ENCODE assay signal across 10 cellular contexts in the genomic region with DNA sequence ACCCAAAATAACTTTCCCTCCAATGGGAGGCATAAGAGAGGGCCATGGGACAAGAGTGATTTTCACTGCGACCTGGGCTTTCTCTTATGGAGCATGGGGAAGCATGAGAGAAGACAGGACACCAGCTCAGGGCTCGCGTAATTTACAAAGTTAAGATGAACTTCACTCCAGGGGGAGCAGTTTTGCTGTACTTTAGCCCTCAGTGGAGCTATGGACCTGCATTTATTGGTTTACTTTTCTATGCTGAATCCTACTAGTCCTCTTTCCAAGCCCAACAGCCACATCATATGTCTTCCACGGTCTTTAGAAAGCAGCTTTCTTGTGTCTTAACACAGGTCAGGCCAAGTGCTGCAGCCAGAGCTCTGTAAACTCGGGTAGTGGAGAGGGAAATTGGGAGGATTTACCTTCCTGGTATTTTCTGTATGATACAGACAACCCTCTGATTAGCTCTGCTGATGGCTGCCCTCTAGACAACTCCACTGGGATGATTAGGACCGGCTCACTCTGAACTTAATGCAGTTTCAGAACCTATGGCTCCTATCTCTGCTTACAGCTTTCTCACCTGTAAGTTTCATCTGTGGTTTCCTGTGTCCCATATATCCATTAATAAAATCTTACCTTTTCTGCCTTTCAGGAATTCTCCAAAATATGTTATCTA.
DNase-seq lines count a peak whose midpoint lies in the region; ATAC-seq and TF ChIP-seq lines count a peak whose summit lies in the region.
"Had no signal": no experiment of that assay in that cellular context is flagged by ENCODE, and none has a peak within 500 bp of the region (broad histone marks: within the 10 kb centered on the region; RNA-seq: fewer than 3 reads in every experiment).

No MANE protein-coding gene starts in this region.

- peaks cover 2% of the 10 kb centered on the region for H3K4me1 Mint-ChIP-seq in endodermal cell
- H3K4me1 Mint-ChIP-seq in neural crest cell, result no peaks in the 10 kb centered on the region
- no peaks in the 10 kb centered on the region for H3K4me1 Mint-ChIP-seq in activated T-cell treated with anti-CD3 and anti-CD28 coated beads, Interleukin-2, amount 50 U/mL, for 72 hours (ENCODE audit: low read depth)
- H3K4me1 Mint-ChIP-seq: activated CD4-positive, alpha-beta T cell treated with anti-CD3 and anti-CD28 coated beads for 36 hours had no signal

- H3K27ac Mint-ChIP-seq in endodermal cell (no peak overlapping the region), neural crest cell (ENCODE audit: unreplicated experiment) (no peak overlapping the region)
- no peak overlapping the region for H3K27ac Mint-ChIP-seq in activated T-cell treated with anti-CD3 and anti-CD28 coated beads, Interleukin-2, amount 50 U/mL, for 72 hours
- H3K27ac Mint-ChIP-seq: activated CD4-positive, alpha-beta T cell treated with anti-CD3 and anti-CD28 coated beads for 36 hours had no signal

- H3K9me3 Mint-ChIP-seq in endodermal cell (no peaks in the 10 kb centered on the region), neural crest cell (no peaks in the 10 kb centered on the region)
- H3K9me3 Mint-ChIP-seq in activated T-cell treated with anti-CD3 and anti-CD28 coated beads, Interleukin-2, amount 50 U/mL, for 72 hours, result peaks cover 0 to 1% of the 10 kb centered on the region in 2 donors

- intact Hi-C loops in psoas muscle (cut with DNase I), result no loop called here

- WGBS in endodermal cell (ENCODE audit: insufficient coverage in 1 of 2, insufficient read length in 1 of 2), 2 experiments, result 79 to 82% methylated on average over 6 of the region's 6 CpGs
- 46 to 47% (median 47%) methylated on average over 6 of the region's 6 CpGs for WGBS in psoas muscle, 3 donors

- H3K4me1 ChIP-seq in endodermal cell (ENCODE audit: control insufficient read depth, insufficient read depth, low read length) (no peaks in the 10 kb centered on the region), psoas muscle (no peaks in the 10 kb centered on the region)

- H3K9ac ChIP-seq in endodermal cell (ENCODE audit: extremely low read depth, low read length, poor library complexity, severe bottlenecking), result no peak overlapping the region

- H3K27me3 ChIP-seq in endodermal cell (ENCODE audit: control insufficient read depth, insufficient read depth, low read length, poor library complexity, severe bottlenecking), result no peaks in the 10 kb centered on the region
- H3K27me3 ChIP-seq in psoas muscle (ENCODE audit: insufficient read depth in 3 of 3, low read length in 2 of 3), result no peaks in the 10 kb centered on the region

- no peak overlapping the region for H3K27ac ChIP-seq in endodermal cell (ENCODE audit: low read depth, low read length)
- no peak overlapping the region for H3K27ac ChIP-seq in psoas muscle

- H3K4me3 Mint-ChIP-seq in endodermal cell (no peak overlapping the region), neural crest cell (no peak overlapping the region)
- no peak overlapping the region for H3K4me3 Mint-ChIP-seq in activated T-cell treated with anti-CD3 and anti-CD28 coated beads, Interleukin-2, amount 50 U/mL, for 72 hours
- H3K4me3 Mint-ChIP-seq: activated CD4-positive, alpha-beta T cell treated with anti-CD3 and anti-CD28 coated beads for 36 hours had no signal

- no peaks in the 10 kb centered on the region for H3K36me3 ChIP-seq in endodermal cell (ENCODE audit: control insufficient read depth, insufficient read depth, low read length)
- no peaks in the 10 kb centered on the region for H3K36me3 ChIP-seq in psoas muscle (ENCODE audit: insufficient read depth in 1 of 2, low read depth in 1 of 2)

- TF ChIP-seq CTCF in GM12865 (IDR thresholded peaks at IDR 0.05; ENCODE audit: insufficient read depth, low read depth, low read length, missing control alignments) (no peak), endodermal cell (conservative IDR thresholded peaks at IDR 0.05) (peak; percentile 71), neural crest cell (conservative IDR thresholded peaks at IDR 0.05) (peak; percentile 46), psoas muscle (IDR thresholded peaks at IDR 0.05) (no peak)

- DNase-seq in GM12865 (ENCODE audit: low read depth), result peak; percentile 2
- peak; percentile 1 for DNase-seq in M059J (ENCODE audit: low read depth)
- peak; percentile 69 for DNase-seq in endodermal cell
- DNase-seq in neural crest cell (ENCODE audit: low read depth, low spot score), result no peak
- DNase-seq in stimulated activated naive CD8-positive, alpha-beta T cell treated with anti-CD3 and anti-CD28 coated beads, Interleukin-15, Interleukin-2, amounts not matched to agents 100 U/mL and 50 U/mL, for 24 hours, result no peak
- DNase-seq in activated T-cell treated with anti-CD3 and anti-CD28 coated beads, Interleukin-2, amount 50 U/mL, for 72 hours, result no peak
- DNase-seq in psoas muscle, result no peak
- DNase-seq: activated CD4-positive, alpha-beta T cell treated with anti-CD3 and anti-CD28 coated beads for 36 hours; amniotic stem cell; MM.1S had no signal

- no peak for ATAC-seq in stimulated activated naive CD8-positive, alpha-beta T cell treated with anti-CD3 and anti-CD28 coated beads, Interleukin-15, Interleukin-2, amounts not matched to agents 100 U/mL and 50 U/mL, for 24 hours
- no peak for ATAC-seq in activated T-cell treated with anti-CD3 and anti-CD28 coated beads, Interleukin-2, amount 50 U/mL, for 72 hours (replicated peaks in 1 of 2)
- ATAC-seq in psoas muscle, result no peak
- ATAC-seq: activated CD4-positive, alpha-beta T cell treated with anti-CD3 and anti-CD28 coated beads for 36 hours had no signal

- no peaks in the 10 kb centered on the region for H3K36me3 Mint-ChIP-seq in endodermal cell (ENCODE audit: low read depth)
- H3K36me3 Mint-ChIP-seq in neural crest cell (ENCODE audit: low read depth), result no peaks in the 10 kb centered on the region
- no peaks in the 10 kb centered on the region for H3K36me3 Mint-ChIP-seq in activated T-cell treated with anti-CD3 and anti-CD28 coated beads, Interleukin-2, amount 50 U/mL, for 72 hours (ENCODE audit: insufficient read depth in 2 of 2)

- H3K27me3 Mint-ChIP-seq in endodermal cell (ENCODE audit: insufficient read depth) (no peaks in the 10 kb centered on the region), neural crest cell (ENCODE audit: low read depth) (no peaks in the 10 kb centered on the region)
- H3K27me3 Mint-ChIP-seq in activated T-cell treated with anti-CD3 and anti-CD28 coated beads, Interleukin-2, amount 50 U/mL, for 72 hours (ENCODE audit: low read depth), result no peaks in the 10 kb centered on the region
- H3K27me3 Mint-ChIP-seq: activated CD4-positive, alpha-beta T cell treated with anti-CD3 and anti-CD28 coated beads for 36 hours had no signal

- H3K4me3 ChIP-seq in GM12865 (ENCODE audit: low read depth, low read length), result no peak overlapping the region
- no peak overlapping the region for H3K4me3 ChIP-seq in endodermal cell (ENCODE audit: low read length)
- no peak overlapping the region for H3K4me3 ChIP-seq in psoas muscle

- H3K9me3 ChIP-seq in endodermal cell (ENCODE audit: control insufficient read depth, low read length) (no peaks in the 10 kb centered on the region), psoas muscle (no peaks in the 10 kb centered on the region)

Comparison
In these comparisons a context has a peak if more than half of its experiments do, and no peak if none do; other contexts are left out.
1. DNase-seq: peak in GM12865 (single experiment), M059J (single experiment) and endodermal cell (single experiment); none in neural crest cell (single experiment), stimulated activated naive CD8-positive, alpha-beta T cell treated with anti-CD3 and anti-CD28 coated beads, Interleukin-15, Interleukin-2, amounts not matched to agents 100 U/mL and 50 U/mL, for 24 hours (single experiment), activated T-cell treated with anti-CD3 and anti-CD28 coated beads, Interleukin-2, amount 50 U/mL, for 72 hours (0 of 2) and psoas muscle (0 of 2).
2. CTCF ChIP-seq: peak in endodermal cell (single experiment) and neural crest cell (single experiment); none in GM12865 (single experiment) and psoas muscle (single experiment).